Comparison of ENCODE assay signal across 11 cellular contexts in the genomic region with DNA sequence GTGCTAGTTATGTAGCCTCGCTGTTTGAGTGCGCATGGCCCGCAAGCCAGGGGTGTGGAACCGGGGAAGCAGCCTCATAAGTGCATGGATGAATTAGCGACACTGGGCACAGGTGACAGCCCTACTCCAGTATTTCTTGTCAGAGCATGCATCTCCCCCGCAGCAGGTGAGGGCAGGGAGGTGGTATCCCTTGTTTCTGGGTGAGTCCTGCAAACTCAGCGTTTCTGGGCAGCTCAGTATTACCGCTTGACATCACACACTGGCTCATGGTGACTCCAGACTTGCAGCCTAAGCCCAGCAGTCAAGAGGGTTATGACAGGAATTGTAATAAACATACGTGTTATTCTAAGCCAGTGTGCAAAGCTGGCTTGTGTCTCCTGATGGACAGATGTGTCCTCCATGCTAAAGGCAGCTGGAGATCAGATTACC. TPM values are rescaled to one million over a fixed set of nuclear protein-coding genes. Genes with fewer than 3 reads are reported as not detected.
DNase-seq lines count a peak whose midpoint lies in the region; ATAC-seq and TF ChIP-seq lines count a peak whose summit lies in the region.
"Had no signal": no experiment of that assay in that cellular context is flagged by ENCODE, and none has a peak within 500 bp of the region (broad histone marks: within the 10 kb centered on the region; RNA-seq: fewer than 3 reads in every experiment).

No MANE protein-coding gene starts in this region.

- DNase-seq in AG10803 (ENCODE audit: low read depth) (no peak), HEK293T (ENCODE audit: extremely low spot score) (no peak), ascending aorta (ENCODE audit: low spot score in 2 of 2) (no peak), lower lobe of right lung (no peak), activated gamma-delta T cell treated with Interleukin-2 at 50 U/mL for 16 hours (no peak), iPS-NIHi11 (ENCODE audit: low spot score) (no peak)
- DNase-seq: colonic mucosa, T-helper 1 cell had no signal

- H3K4me1 ChIP-seq in ascending aorta (peaks cover 8 to 31% of the 10 kb centered on the region in 2 donors), lower lobe of right lung (peaks cover 67% of the 10 kb centered on the region)

- CTCF ChIA-PET in HEK293T (lab: Yijun Ruan, JAX) = interaction anchor here (1.0 kb wide), 2 partner anchors 35 to 70 kb away, joined by 3 to 4 read pairs; no protein-coding TSS in a partner anchor

- H3K4me3 ChIP-seq in AG10803 (ENCODE audit: low read length) (peak overlapping the region; percentile 77), ascending aorta (peak overlapping the region; percentile 65 to 76), lower lobe of right lung (peak overlapping the region; percentile 70)
- H3K4me3 ChIP-seq: colonic mucosa had no signal

- H3K36me3 ChIP-seq in ascending aorta = no peaks in the 10 kb centered on the region
- no peaks in the 10 kb centered on the region for H3K36me3 ChIP-seq in lower lobe of right lung
- H3K36me3 ChIP-seq: colonic mucosa, ovary had no signal

- H3K27me3 ChIP-seq in ascending aorta (no peaks in the 10 kb centered on the region), lower lobe of right lung (ENCODE audit: low read depth) (peaks cover 16% of the 10 kb centered on the region)
- H3K27me3 ChIP-seq: colonic mucosa, ovary had no signal

- TF ChIP-seq CTCF in AG10803 (conservative IDR thresholded peaks at IDR 0.05; ENCODE audit: low read length) = no peak
- TF ChIP-seq CTCF in ascending aorta (IDR thresholded peaks at IDR 0.05) = no peak
- no peak for TF ChIP-seq CTCF in lower lobe of right lung (IDR thresholded peaks at IDR 0.05)

- POLR2A ChIA-PET in HEK293T (lab: Yijun Ruan, JAX) = interaction anchor here (0.7 to 1.6 kb wide), 5 partner anchors 18 to 315 kb away, joined by 3 to 6 read pairs (median 4); a partner anchor contains a TSS

- H3K9me3 ChIP-seq in ascending aorta (no peaks in the 10 kb centered on the region), lower lobe of right lung (no peaks in the 10 kb centered on the region)
- H3K9me3 ChIP-seq: colonic mucosa, ovary had no signal

- intact Hi-C loops in ascending aorta (cut with DNase I) = loop anchor here (1.0 to 5.0 kb wide), 2 partner anchors 99 to 364 kb away; a partner anchor contains a TSS
- intact Hi-C loops in lower lobe of right lung (cut with DNase I) = no loop called here

- peak in 1 of 2 donors; percentile 7 for ATAC-seq in lower lobe of right lung
- no peak for ATAC-seq in HG02938 (IDR thresholded peaks at IDR 0.05; ENCODE audit: unreplicated experiment)
- no peak for ATAC-seq in HG03469 (IDR thresholded peaks at IDR 0.05; ENCODE audit: unreplicated experiment)

- H3K27ac ChIP-seq in ascending aorta (peak overlapping the region; percentile 85 to 91), lower lobe of right lung (peak overlapping the region; percentile 77)
- H3K27ac ChIP-seq: colonic mucosa, ovary had no signal

TF ChIP-seq in HEK293T, 16 proteins besides CTCF, POLR2A, EP300 and RAD21:
- TF ChIP-seq, protein P1, sequence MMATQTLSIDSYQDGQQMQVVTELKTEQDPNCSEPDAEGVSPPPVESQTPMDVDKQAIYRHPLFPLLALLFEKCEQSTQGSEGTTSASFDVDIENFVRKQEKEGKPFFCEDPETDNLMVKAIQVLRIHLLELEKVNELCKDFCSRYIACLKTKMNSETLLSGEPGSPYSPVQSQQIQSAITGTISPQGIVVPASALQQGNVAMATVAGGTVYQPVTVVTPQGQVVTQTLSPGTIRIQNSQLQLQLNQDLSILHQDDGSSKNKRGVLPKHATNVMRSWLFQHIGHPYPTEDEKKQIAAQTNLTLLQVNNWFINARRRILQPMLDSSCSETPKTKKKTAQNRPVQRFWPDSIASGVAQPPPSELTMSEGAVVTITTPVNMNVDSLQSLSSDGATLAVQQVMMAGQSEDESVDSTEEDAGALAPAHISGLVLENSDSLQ (IDR thresholded peaks at IDR 0.05) = peak; percentile 68
- no peak for TF ChIP-seq BHLHE40 (IDR thresholded peaks at IDR 0.05; ENCODE audit: borderline replicate concordance)

RNA-seq across cellular contexts. Expression of a gene that starts 2.5 kb away (rescaled TPM):
- total RNA-seq in ascending aorta (5.4 TPM), lower lobe of right lung (44.2 TPM)
